8 cellular contexts compared by ENCODE assay signal in genomic region chr10:93435621-93436385, GRCh38. TPM values are rescaled to one million over a fixed set of nuclear protein-coding genes. Genes with fewer than 3 reads are reported as not detected.
A peak's percentile ranks its signal among the peaks of the same experiment; 100 is the strongest.
DNase-seq lines count a peak whose midpoint lies in the region; ATAC-seq and TF ChIP-seq lines count a peak whose summit lies in the region.

No MANE protein-coding gene starts in this region.

- H3K9me3 Mint-ChIP-seq in osteocyte (ENCODE audit: unreplicated experiment): no peaks in the 10 kb centered on the region
- H3K9me3 Mint-ChIP-seq in activated naive CD8-positive, alpha-beta T cell treated with anti-CD3 and anti-CD28 coated beads for 36 hours: no peaks in the 10 kb centered on the region

- peaks cover 85% of the 10 kb centered on the region for H3K4me1 Mint-ChIP-seq in osteocyte (ENCODE audit: unreplicated experiment)
- peaks cover 4% of the 10 kb centered on the region for H3K4me1 Mint-ChIP-seq in activated naive CD8-positive, alpha-beta T cell treated with anti-CD3 and anti-CD28 coated beads for 36 hours

- H3K27ac Mint-ChIP-seq in osteocyte (ENCODE audit: unreplicated experiment): peak overlapping the region; percentile 99
- H3K27ac Mint-ChIP-seq in activated naive CD8-positive, alpha-beta T cell treated with anti-CD3 and anti-CD28 coated beads for 36 hours: no peak overlapping the region

- no peak for TF ChIP-seq POLR2A in erythroblast (IDR thresholded peaks at IDR 0.05; ENCODE audit: low read length)

- TF ChIP-seq CTCF in epithelial cell of proximal tubule (conservative IDR thresholded peaks at IDR 0.05; ENCODE audit: low read depth, low read length) (no peak), osteocyte (IDR thresholded peaks at IDR 0.05) (no peak)

- ATAC-seq in HG03280 (IDR thresholded peaks at IDR 0.05; ENCODE audit: unreplicated experiment): no peak

- H3K4me3 Mint-ChIP-seq in osteocyte (ENCODE audit: unreplicated experiment): peak overlapping the region; percentile 27
- no peak overlapping the region for H3K4me3 Mint-ChIP-seq in activated naive CD8-positive, alpha-beta T cell treated with anti-CD3 and anti-CD28 coated beads for 36 hours

- no peak overlapping the region for H3K4me3 ChIP-seq in epithelial cell of proximal tubule (ENCODE audit: low read depth, low read length)

- peak; percentile 60 for DNase-seq in Daoy (ENCODE audit: low read depth)
- peak; percentile 76 for DNase-seq in NOMO-1 treated with dmso at 0.1 percent for 144 hours (lab: John Stamatoyannopoulos, UW; ENCODE audit: unreplicated experiment)
- DNase-seq in epithelial cell of proximal tubule (ENCODE audit: low read depth): peak; percentile 97
- DNase-seq in osteocyte (ENCODE audit: extremely low spot score, unreplicated experiment): no peak
- DNase-seq in NCI-H524 (lab: John Stamatoyannopoulos, UW): no peak
- no peak for DNase-seq in erythroblast (lab: John Stamatoyannopoulos, UW)
- no peak for DNase-seq in activated naive CD8-positive, alpha-beta T cell treated with anti-CD3 and anti-CD28 coated beads for 36 hours

- H3K27me3 Mint-ChIP-seq in osteocyte (ENCODE audit: unreplicated experiment): no peaks in the 10 kb centered on the region
- no peaks in the 10 kb centered on the region for H3K27me3 Mint-ChIP-seq in activated naive CD8-positive, alpha-beta T cell treated with anti-CD3 and anti-CD28 coated beads for 36 hours

- peaks cover 25% of the 10 kb centered on the region for H3K36me3 Mint-ChIP-seq in osteocyte (ENCODE audit: unreplicated experiment)
- peaks cover 5% of the 10 kb centered on the region for H3K36me3 Mint-ChIP-seq in activated naive CD8-positive, alpha-beta T cell treated with anti-CD3 and anti-CD28 coated beads for 36 hours

RNA-seq across cellular contexts. Expression of gene MYOF, which starts 46.3 kb away (rescaled TPM):
- 124 and 132 TPM in 2 replicates for total RNA-seq in Daoy (2014; rRNA removed; shearing (Covaris generic))
- 185 and 208 TPM in 2 replicates for total RNA-seq in epithelial cell of proximal tubule
- 470 and 517 TPM in 2 replicates for total RNA-seq in osteocyte
- 10 to 100 TPM; 22.1 to 22.8 TPM for total RNA-seq in activated naive CD8-positive, alpha-beta T cell treated with anti-CD3 and anti-CD28 coated beads for 36 hours

Comparison
In these comparisons a context has a peak if more than half of its experiments do, and no peak if none do; other contexts are left out.
1. DNase-seq: peak in Daoy (single experiment), NOMO-1 treated with dmso at 0.1 percent for 144 hours (single experiment) and epithelial cell of proximal tubule (single experiment); none in osteocyte (single experiment), NCI-H524 (0 of 2), erythroblast (0 of 2) and activated naive CD8-positive, alpha-beta T cell treated with anti-CD3 and anti-CD28 coated beads for 36 hours (single experiment).